In the genomic region with DNA sequence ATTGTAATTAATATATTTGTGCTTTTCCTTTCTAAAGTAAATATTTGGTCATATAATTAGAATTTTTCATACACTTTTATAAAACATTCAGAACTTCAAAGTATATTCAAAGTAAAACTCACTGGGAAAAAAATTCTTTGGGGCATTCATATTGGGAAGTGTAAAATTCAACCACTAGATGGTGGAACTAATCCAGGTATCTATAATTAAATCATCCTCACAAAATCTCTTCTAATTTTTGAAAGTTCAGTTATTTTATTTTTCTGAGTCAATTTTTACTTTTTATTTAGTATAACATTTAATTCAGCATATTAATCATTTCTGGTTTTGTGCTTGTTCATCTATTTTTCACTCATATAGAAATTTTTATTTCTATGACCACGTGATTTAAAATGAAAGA, we compare ENCODE assay signal across 15 cellular contexts.
A peak's percentile ranks its signal among the peaks of the same experiment; 100 is the strongest.
DNase-seq lines count a peak whose midpoint lies in the region; ATAC-seq and TF ChIP-seq lines count a peak whose summit lies in the region.
"Had no signal": no experiment of that assay in that cellular context is flagged by ENCODE, and none has a peak within 500 bp of the region (broad histone marks: within the 10 kb centered on the region; RNA-seq: fewer than 3 reads in every experiment).

No MANE protein-coding gene starts in this region.

- intact Hi-C loops in heart right ventricle (cut with DNase I): no loop called here

- no peaks in the 10 kb centered on the region for H4K20me1 ChIP-seq in hepatocyte (ENCODE audit: insufficient read depth, poor library complexity, severe bottlenecking)

- CTCF ChIA-PET in HEK293 (lab: Yijun Ruan, JAX): interaction anchor here (0.7 to 0.9 kb wide), 2 partner anchors 32 to 765 kb away, joined by 3 to 4 read pairs; no protein-coding TSS in a partner anchor

- ATAC-seq in heart right ventricle: no peak
- ATAC-seq: lower lobe of right lung; stimulated activated naive CD8-positive, alpha-beta T cell treated with anti-CD3 and anti-CD28 coated beads, Interleukin-15, amount 100 ng/mL, for 72 hours had no signal

- peak; percentile 50 for DNase-seq in ACHN
- DNase-seq in adipocyte (ENCODE audit: low read depth): peak; percentile 39
- DNase-seq in hepatocyte (ENCODE audit: low spot score): no peak
- no peak for DNase-seq in DMS79 treated with DMSO at 0.1 percent for 48 hours (lab: John Stamatoyannopoulos, UW)
- no peak for DNase-seq in GM13977 (ENCODE audit: low spot score)
- no peak for DNase-seq in SHP77 (lab: John Stamatoyannopoulos, UW)
- DNase-seq in heart right ventricle: no peak
- DNase-seq: activated CD4-positive, alpha-beta T cell treated with anti-CD3 and anti-CD28 coated beads for 48 hours; CD8-positive, alpha-beta memory T cell; colonic mucosa; lower lobe of right lung; stimulated activated CD4-positive, alpha-beta T cell treated with anti-CD3 and anti-CD28 coated beads, Interleukin-2, amount 100 ng/mL, for 48 hours; stimulated activated naive CD8-positive, alpha-beta T cell treated with anti-CD3 and anti-CD28 coated beads, Interleukin-15, amount 100 ng/mL, for 72 hours had no signal

- H3K27me3 ChIP-seq in adipocyte (replicated peaks; ENCODE audit: control insufficient read depth, insufficient read depth, low read length) (no peaks in the 10 kb centered on the region), hepatocyte (no peaks in the 10 kb centered on the region), heart right ventricle (peaks cover 0 to 6% (median 0%) of the 10 kb centered on the region in 7 donors)
- H3K27me3 ChIP-seq: colonic mucosa had no signal

- H3K79me2 ChIP-seq in hepatocyte: no peaks in the 10 kb centered on the region
- H3K79me2 ChIP-seq: parathyroid adenoma had no signal

- no peak overlapping the region for H3K27ac ChIP-seq in HEK293 (ENCODE audit: extremely low read depth, low read depth, low read length)
- H3K27ac ChIP-seq in hepatocyte: no peak overlapping the region
- no peak overlapping the region for H3K27ac ChIP-seq in heart right ventricle
- H3K27ac ChIP-seq: colonic mucosa, lower lobe of right lung, parathyroid adenoma had no signal

- TF ChIP-seq CTCF in HEK293 (tag by site-specific recombination; IDR thresholded peaks at IDR 0.05) (no peak), hepatocyte (IDR thresholded peaks at IDR 0.05; ENCODE audit: poor library complexity) (peak; percentile 33), GM13977 (IDR thresholded peaks at IDR 0.05; ENCODE audit: extremely low read depth, insufficient read depth, missing control alignments) (no peak), heart right ventricle (IDR thresholded peaks at IDR 0.05) (peak in 4 of 9 donors; percentile 23 to 28 (median 24))

- WGBS in hepatocyte (ENCODE audit: low lambda C conversion rate, missing lambda C conversion rate): 76% methylated on average over 1 of the region's 1 CpG
- 82 to 83% methylated on average over 1 of the region's 1 CpG for WGBS in heart right ventricle, 2 donors

- H3K9ac ChIP-seq in adipocyte (ENCODE audit: low read length): no peak overlapping the region
- H3K9ac ChIP-seq: parathyroid adenoma had no signal

- H3K9me2 ChIP-seq in hepatocyte (replicated peaks; ENCODE audit: insufficient read depth): no peaks in the 10 kb centered on the region

- no peak overlapping the region for H2AFZ ChIP-seq in hepatocyte
- H2AFZ ChIP-seq: parathyroid adenoma had no signal

- POLR2A ChIA-PET in HEK293 (lab: Yijun Ruan, JAX): no interaction called here

- no peak overlapping the region for H3K4me3 ChIP-seq in HEK293 (ENCODE audit: low read depth, low read length)
- no peak overlapping the region for H3K4me3 ChIP-seq in adipocyte (ENCODE audit: low read length)
- no peak overlapping the region for H3K4me3 ChIP-seq in hepatocyte
- H3K4me3 ChIP-seq in heart right ventricle: no peak overlapping the region
- H3K4me3 ChIP-seq: colonic mucosa, lower lobe of right lung had no signal

- in situ Hi-C loops in ACHN (cut with HindIII; ENCODE audit: low pct_ligation_motif_present, low pct_unique_long_range_greater_than_20kb, low sequenced_read_pairs) (no loop called here), GM13977 (cut with MboI; ENCODE audit: low pct_unique_long_range_greater_than_20kb, low sequenced_read_pairs, unreplicated experiment) (no loop called here)

- H3K4me2 ChIP-seq in hepatocyte: no peak overlapping the region

- no peaks in the 10 kb centered on the region for H3K4me1 ChIP-seq in HEK293 (ENCODE audit: control insufficient read depth, insufficient read depth, low read length)
- no peaks in the 10 kb centered on the region for H3K4me1 ChIP-seq in adipocyte (ENCODE audit: control insufficient read depth, insufficient read depth, low read length)
- H3K4me1 ChIP-seq in hepatocyte (ENCODE audit: insufficient read depth): no peaks in the 10 kb centered on the region
- no peaks in the 10 kb centered on the region for H3K4me1 ChIP-seq in heart right ventricle
- H3K4me1 ChIP-seq: colonic mucosa, lower lobe of right lung, parathyroid adenoma had no signal

- H3K36me3 ChIP-seq in HEK293 (ENCODE audit: control insufficient read depth in 2 of 2, insufficient read depth in 1 of 2, low read length in 2 of 2) (no peaks in the 10 kb centered on the region), adipocyte (ENCODE audit: control insufficient read depth, insufficient read depth, low read length, severe bottlenecking) (no peaks in the 10 kb centered on the region), hepatocyte (replicated peaks; ENCODE audit: insufficient read depth, low read depth) (no peaks in the 10 kb centered on the region), heart right ventricle (no peaks in the 10 kb centered on the region)
- H3K36me3 ChIP-seq: colonic mucosa, lower lobe of right lung had no signal

- H3K9me3 ChIP-seq in HEK293 (ENCODE audit: control insufficient read depth, insufficient read depth, low read depth, low read length) (no peaks in the 10 kb centered on the region), adipocyte (ENCODE audit: control insufficient read depth, low read length) (no peaks in the 10 kb centered on the region), hepatocyte (ENCODE audit: low read depth) (no peaks in the 10 kb centered on the region), heart right ventricle (no peaks in the 10 kb centered on the region)
- H3K9me3 ChIP-seq: colonic mucosa, lower lobe of right lung had no signal

TF ChIP-seq in HEK293, 187 proteins besides CTCF, POLR2A, EP300 and RAD21:
- no peak for TF ChIP-seq TCF7L2 (IDR thresholded peaks at IDR 0.05; ENCODE audit: borderline replicate concordance, low read depth, low read length)
- TF ChIP-seq ZNF670 (tag by site-specific recombination; IDR thresholded peaks at IDR 0.05; ENCODE audit: low read depth): no peak
- TF ChIP-seq IKZF3 (tag by site-specific recombination; IDR thresholded peaks at IDR 0.05): no peak
- TF ChIP-seq ZNF23 (tag by site-specific recombination; IDR thresholded peaks at IDR 0.05; ENCODE audit: borderline replicate concordance): no peak
- peak; percentile 29 for TF ChIP-seq ZNF654 (tag by site-specific recombination; IDR thresholded peaks at IDR 0.05; ENCODE audit: low read depth)
- no peak for TF ChIP-seq MZF1 (tag by site-specific recombination; IDR thresholded peaks at IDR 0.05; ENCODE audit: borderline replicate concordance)
- TF ChIP-seq, protein P1, sequence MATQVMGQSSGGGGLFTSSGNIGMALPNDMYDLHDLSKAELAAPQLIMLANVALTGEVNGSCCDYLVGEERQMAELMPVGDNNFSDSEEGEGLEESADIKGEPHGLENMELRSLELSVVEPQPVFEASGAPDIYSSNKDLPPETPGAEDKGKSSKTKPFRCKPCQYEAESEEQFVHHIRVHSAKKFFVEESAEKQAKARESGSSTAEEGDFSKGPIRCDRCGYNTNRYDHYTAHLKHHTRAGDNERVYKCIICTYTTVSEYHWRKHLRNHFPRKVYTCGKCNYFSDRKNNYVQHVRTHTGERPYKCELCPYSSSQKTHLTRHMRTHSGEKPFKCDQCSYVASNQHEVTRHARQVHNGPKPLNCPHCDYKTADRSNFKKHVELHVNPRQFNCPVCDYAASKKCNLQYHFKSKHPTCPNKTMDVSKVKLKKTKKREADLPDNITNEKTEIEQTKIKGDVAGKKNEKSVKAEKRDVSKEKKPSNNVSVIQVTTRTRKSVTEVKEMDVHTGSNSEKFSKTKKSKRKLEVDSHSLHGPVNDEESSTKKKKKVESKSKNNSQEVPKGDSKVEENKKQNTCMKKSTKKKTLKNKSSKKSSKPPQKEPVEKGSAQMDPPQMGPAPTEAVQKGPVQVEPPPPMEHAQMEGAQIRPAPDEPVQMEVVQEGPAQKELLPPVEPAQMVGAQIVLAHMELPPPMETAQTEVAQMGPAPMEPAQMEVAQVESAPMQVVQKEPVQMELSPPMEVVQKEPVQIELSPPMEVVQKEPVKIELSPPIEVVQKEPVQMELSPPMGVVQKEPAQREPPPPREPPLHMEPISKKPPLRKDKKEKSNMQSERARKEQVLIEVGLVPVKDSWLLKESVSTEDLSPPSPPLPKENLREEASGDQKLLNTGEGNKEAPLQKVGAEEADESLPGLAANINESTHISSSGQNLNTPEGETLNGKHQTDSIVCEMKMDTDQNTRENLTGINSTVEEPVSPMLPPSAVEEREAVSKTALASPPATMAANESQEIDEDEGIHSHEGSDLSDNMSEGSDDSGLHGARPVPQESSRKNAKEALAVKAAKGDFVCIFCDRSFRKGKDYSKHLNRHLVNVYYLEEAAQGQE (tag by site-specific recombination; IDR thresholded peaks at IDR 0.05): no peak

Comparison
In these comparisons a context has a peak if more than half of its experiments do, and no peak if none do; other contexts are left out.
1. DNase-seq: peak in ACHN (single experiment) and adipocyte (single experiment); none in hepatocyte (single experiment), DMS79 treated with DMSO at 0.1 percent for 48 hours (single experiment), GM13977 (single experiment), SHP77 (0 of 2) and heart right ventricle (0 of 2).